ENCODE assay signal across 15 cellular contexts in genomic region chr12:104517880-104518279, GRCh38.
A peak's percentile ranks its signal among the peaks of the same experiment; 100 is the strongest.
DNase-seq lines count a peak whose midpoint lies in the region; ATAC-seq and TF ChIP-seq lines count a peak whose summit lies in the region.
"Had no signal": no experiment of that assay in that cellular context is flagged by ENCODE, and none has a peak within 500 bp of the region (broad histone marks: within the 10 kb centered on the region; RNA-seq: fewer than 3 reads in every experiment).

No MANE protein-coding gene starts in this region.

- no peak overlapping the region for H3K4me3 ChIP-seq in CD8-positive, alpha-beta memory T cell (ENCODE audit: low read length)
- H3K4me3 ChIP-seq: GM12878, SJCRH30 had no signal

- no peak for TF ChIP-seq CTCF in mesothelial cell of epicardium (IDR thresholded peaks at IDR 0.05; ENCODE audit: unreplicated experiment)

- DNase-seq in CD8-positive, alpha-beta memory T cell, result no peak
- DNase-seq in naive B cell, result no peak
- DNase-seq in midbrain (lab: John Stamatoyannopoulos, UW), result no peak
- no peak for DNase-seq in mesothelial cell of epicardium (ENCODE audit: low spot score in 2 of 2, unreplicated experiment in 2 of 2)
- DNase-seq in SW 1271 (lab: John Stamatoyannopoulos, UW), result no peak
- DNase-seq: C1 segment of cervical spinal cord, KG1, NCI-H1694 treated with DMSO at 0.1 percent for 48 hours, NCI-H2081 treated with DMSO at 0.1 percent for 48 hours, NCI-H2171 treated with DMSO at 0.1 percent for 48 hours, NCI-H526, SJCRH30 had no signal

- peak overlapping the region in 1 of 7 donors; percentile 15 for H3K4me3 Mint-ChIP-seq in CD8-positive, alpha-beta memory T cell
- H3K4me3 Mint-ChIP-seq in activated T-helper 17 cell treated with anti-CD3 and anti-CD28 coated beads, Interleukin-2, amount 50 U/mL, for 72 hours, result no peak overlapping the region
- H3K4me3 Mint-ChIP-seq in naive B cell (peak overlapping the region in 4 of 8 donors; percentile 8 to 51 (median 25)), mesothelial cell of epicardium (no peak overlapping the region)

- H3K27me3 ChIP-seq in CD8-positive, alpha-beta memory T cell (ENCODE audit: insufficient read depth, low read length, poor library complexity, severe bottlenecking), result no peaks in the 10 kb centered on the region
- H3K27me3 ChIP-seq: SJCRH30 had no signal

- H3K9me3 ChIP-seq in CD8-positive, alpha-beta memory T cell (ENCODE audit: low read length), result no peaks in the 10 kb centered on the region
- H3K9me3 ChIP-seq: SJCRH30 had no signal

- no peaks in the 10 kb centered on the region for H3K36me3 ChIP-seq in CD8-positive, alpha-beta memory T cell (ENCODE audit: insufficient read depth, low read length)
- H3K36me3 ChIP-seq: SJCRH30 had no signal

- CTCF ChIA-PET in CD8-positive, alpha-beta memory T cell (lab: Charles Lee), result interaction anchor here (1.0 to 3.8 kb wide), 4 partner anchors 18 to 136 kb away, joined by 3 to 14 read pairs (median 3); no protein-coding TSS in a partner anchor

- H3K27me3 Mint-ChIP-seq in CD8-positive, alpha-beta memory T cell, result no peaks in the 10 kb centered on the region
- no peaks in the 10 kb centered on the region for H3K27me3 Mint-ChIP-seq in activated T-helper 17 cell treated with anti-CD3 and anti-CD28 coated beads, Interleukin-2, amount 50 U/mL, for 72 hours
- no peaks in the 10 kb centered on the region for H3K27me3 Mint-ChIP-seq in naive B cell
- H3K27me3 Mint-ChIP-seq in mesothelial cell of epicardium (ENCODE audit: low read depth), result no peaks in the 10 kb centered on the region

- no peaks in the 10 kb centered on the region for H3K9me3 Mint-ChIP-seq in CD8-positive, alpha-beta memory T cell
- H3K9me3 Mint-ChIP-seq in activated T-helper 17 cell treated with anti-CD3 and anti-CD28 coated beads, Interleukin-2, amount 50 U/mL, for 72 hours, result no peaks in the 10 kb centered on the region
- no peaks in the 10 kb centered on the region for H3K9me3 Mint-ChIP-seq in naive B cell
- H3K9me3 Mint-ChIP-seq in mesothelial cell of epicardium, result no peaks in the 10 kb centered on the region

- H3K4me1 Mint-ChIP-seq in CD8-positive, alpha-beta memory T cell, result peaks cover 88 to 98% (median 97%) of the 10 kb centered on the region in 3 donors
- peaks cover 41% of the 10 kb centered on the region for H3K4me1 Mint-ChIP-seq in activated T-helper 17 cell treated with anti-CD3 and anti-CD28 coated beads, Interleukin-2, amount 50 U/mL, for 72 hours
- H3K4me1 Mint-ChIP-seq in naive B cell, result peaks cover 71 to 93% (median 90%) of the 10 kb centered on the region in 3 donors
- H3K4me1 Mint-ChIP-seq in mesothelial cell of epicardium, result peaks cover 18% of the 10 kb centered on the region

- H3K27ac ChIP-seq in CD8-positive, alpha-beta memory T cell (ENCODE audit: low read depth, low read length), result no peak overlapping the region
- H3K27ac ChIP-seq: SJCRH30 had no signal

- peaks cover 0 to 5% (median 2%) of the 10 kb centered on the region in 3 donors for H3K36me3 Mint-ChIP-seq in CD8-positive, alpha-beta memory T cell
- H3K36me3 Mint-ChIP-seq in activated T-helper 17 cell treated with anti-CD3 and anti-CD28 coated beads, Interleukin-2, amount 50 U/mL, for 72 hours (ENCODE audit: low read depth), result no peaks in the 10 kb centered on the region
- H3K36me3 Mint-ChIP-seq in naive B cell, result no peaks in the 10 kb centered on the region
- H3K36me3 Mint-ChIP-seq in mesothelial cell of epicardium, result no peaks in the 10 kb centered on the region

- POLR2A ChIA-PET in CD8-positive, alpha-beta memory T cell (lab: Charles Lee), result no interaction called here

- no peak for ATAC-seq in activated T-helper 17 cell treated with anti-CD3 and anti-CD28 coated beads, Interleukin-2, amount 50 U/mL, for 72 hours (replicated peaks)
- no peak for ATAC-seq in naive B cell (ENCODE audit: low read depth in 2 of 2)
- ATAC-seq in HG03045 (IDR thresholded peaks at IDR 0.05; ENCODE audit: unreplicated experiment), result no peak
- ATAC-seq: GM12878 had no signal

- peak overlapping the region; percentile 25 to 96 (median 84) for H3K27ac Mint-ChIP-seq in CD8-positive, alpha-beta memory T cell
- peak overlapping the region; percentile 31 for H3K27ac Mint-ChIP-seq in activated T-helper 17 cell treated with anti-CD3 and anti-CD28 coated beads, Interleukin-2, amount 50 U/mL, for 72 hours
- H3K27ac Mint-ChIP-seq in naive B cell, result peak overlapping the region in 5 of 6 donors; percentile 25 to 98 (median 94)
- H3K27ac Mint-ChIP-seq in mesothelial cell of epicardium, result no peak overlapping the region

- H3K4me1 ChIP-seq in CD8-positive, alpha-beta memory T cell (ENCODE audit: insufficient read depth, low read length), result peaks cover 36% of the 10 kb centered on the region
